21 cellular contexts compared by ENCODE assay signal in genomic region chr7:28661826-28662225, GRCh38.
DNase-seq lines count a peak whose midpoint lies in the region; ATAC-seq lines count a peak whose summit lies in the region.
"Had no signal": no experiment of that assay in that cellular context is flagged by ENCODE, and none has a peak within 500 bp of the region (broad histone marks: within the 10 kb centered on the region; RNA-seq: fewer than 3 reads in every experiment).

No MANE protein-coding gene starts in this region.

- H4K20me1 ChIP-seq in Karpas-422 (ENCODE audit: insufficient read depth, low read depth, low read length): peaks cover 40% of the 10 kb centered on the region

- no peak overlapping the region for H2AFZ ChIP-seq in Karpas-422 (ENCODE audit: low read length)

- H3K9ac ChIP-seq in Karpas-422 (ENCODE audit: low read length): no peak overlapping the region

- H3K4me2 ChIP-seq in Karpas-422 (ENCODE audit: low read depth, low read length, poor library complexity, severe bottlenecking): no peak overlapping the region

- ATAC-seq in GM19351 (IDR thresholded peaks at IDR 0.05; ENCODE audit: unreplicated experiment) (peak; percentile 23), GM21786 (IDR thresholded peaks at IDR 0.05; ENCODE audit: unreplicated experiment) (no peak)
- ATAC-seq: naive thymus-derived CD4-positive, alpha-beta T cell had no signal

- DNase-seq in NCI-H2081 (lab: John Stamatoyannopoulos, UW): peak; percentile 25 to 42
- DNase-seq in NCI-H2081 treated with DMSO at 0.1 percent for 48 hours (lab: John Stamatoyannopoulos, UW): no peak
- peak; percentile 58 for DNase-seq in NCI-H69 (lab: John Stamatoyannopoulos, UW)
- peak; percentile 6 for DNase-seq in germinal center (ENCODE audit: low spot score)
- no peak for DNase-seq in SKM-1 (lab: John Stamatoyannopoulos, UW; ENCODE audit: unreplicated experiment)
- DNase-seq in Karpas-422: no peak
- DNase-seq: activated CD4-positive, alpha-beta memory T cell treated with anti-CD3 and anti-CD28 coated beads for 36 hours; activated effector memory CD4-positive, alpha-beta T cell treated with anti-CD3 and anti-CD28 coated beads, Interleukin-2, amount 50 U/mL, for 16 hours; activated T-cell treated with anti-CD3 and anti-CD28 coated beads for 4 hours; adrenal gland; CD4-positive, alpha-beta memory T cell; HCEC 1CT; NCI-H526; SIG-M5; stimulated activated CD4-positive, alpha-beta T cell treated with anti-CD3 and anti-CD28 coated beads, Interleukin-4, amount 100 ng/mL, for 4 hours; stimulated activated naive B cell treated with anti-CD40 and anti-IgM and Interleukin-4, amounts not matched to agents 10 μg/mL and 1 μg/mL and 100 μg/mL, for 72 hours had no signal

- no peak overlapping the region for H3K27ac ChIP-seq in Karpas-422 (ENCODE audit: low read length)
- H3K27ac ChIP-seq: 22Rv1, epithelial cell of prostate had no signal

- H3K9me3 ChIP-seq in Karpas-422 (ENCODE audit: low read length): peaks cover 4% of the 10 kb centered on the region; the same call in 1 of the 2 replicates

- no peaks in the 10 kb centered on the region for H3K27me3 ChIP-seq in Karpas-422 (ENCODE audit: low read length)
- H3K27me3 ChIP-seq: adrenal gland had no signal

- no peak overlapping the region for H3K4me3 ChIP-seq in Karpas-422 (ENCODE audit: low read length)
- H3K4me3 ChIP-seq: adrenal gland had no signal

- H3K79me2 ChIP-seq in Karpas-422 (ENCODE audit: low read length): no peaks in the 10 kb centered on the region

- H3K4me1 ChIP-seq in Karpas-422 (ENCODE audit: low read length): no peaks in the 10 kb centered on the region
- H3K4me1 ChIP-seq: adrenal gland had no signal

- no peaks in the 10 kb centered on the region for H3K36me3 ChIP-seq in Karpas-422 (ENCODE audit: insufficient read depth, low read length)
- H3K36me3 ChIP-seq: adrenal gland had no signal

- no peaks in the 10 kb centered on the region for H3K9me2 ChIP-seq in Karpas-422 (replicated peaks; ENCODE audit: insufficient read depth, low read length)

Comparison
In these comparisons a context has a peak if more than half of its experiments do, and no peak if none do; other contexts are left out.
1. DNase-seq: peak in NCI-H2081 (2 of 2), NCI-H69 (single experiment) and germinal center (single experiment); none in NCI-H2081 treated with DMSO at 0.1 percent for 48 hours (single experiment), SKM-1 (single experiment) and Karpas-422 (single experiment).